20 cellular contexts compared by ENCODE assay signal in the genomic region with DNA sequence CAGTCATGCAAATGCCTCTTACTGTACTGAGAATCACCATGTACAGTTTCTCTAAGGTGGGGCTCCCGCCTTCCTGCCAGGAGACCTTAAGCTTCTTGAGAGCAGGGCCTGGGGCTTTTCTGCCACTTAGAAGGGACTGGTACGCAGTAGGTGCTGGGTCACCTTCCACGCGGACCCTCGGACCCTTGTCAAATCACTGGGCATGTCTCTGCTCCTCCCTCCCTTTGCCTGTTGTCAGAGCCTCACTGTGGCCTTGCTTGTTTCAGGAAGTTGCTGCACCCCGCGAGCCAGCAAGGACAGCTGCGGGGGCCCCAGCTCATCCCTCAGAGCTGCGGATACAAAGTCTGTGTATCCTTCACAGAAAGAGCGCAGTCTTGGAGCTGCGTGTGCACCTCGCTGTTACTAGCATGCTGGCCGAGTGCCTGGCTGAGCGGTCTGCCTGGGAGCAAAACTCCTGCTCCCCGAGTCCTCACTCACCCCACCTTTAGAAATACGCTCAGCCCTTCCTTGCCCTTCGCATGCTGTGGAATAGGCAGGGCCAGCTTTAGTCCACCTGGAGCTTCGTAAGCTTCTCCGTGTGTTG. TPM values are rescaled to one million over a fixed set of nuclear protein-coding genes. Genes with fewer than 3 reads are reported as not detected.
DNase-seq lines count a peak whose midpoint lies in the region; ATAC-seq and TF ChIP-seq lines count a peak whose summit lies in the region.
"Had no signal": no experiment of that assay in that cellular context is flagged by ENCODE, and none has a peak within 500 bp of the region (broad histone marks: within the 10 kb centered on the region; RNA-seq: fewer than 3 reads in every experiment).

No MANE protein-coding gene starts in this region.

- H3K36me3 ChIP-seq in OCI-LY3 (replicated peaks; ENCODE audit: low read depth, low read length) (no peaks in the 10 kb centered on the region), lower lobe of right lung (no peaks in the 10 kb centered on the region), spleen (no peaks in the 10 kb centered on the region)

- H3K27me3 ChIP-seq in OCI-LY3 (ENCODE audit: low read depth, low read length) (peaks cover 8% of the 10 kb centered on the region), lower lobe of right lung (ENCODE audit: low read depth) (no peaks in the 10 kb centered on the region), spleen (replicated peaks in 1 of 7) (no peaks in the 10 kb centered on the region)

- H3K27ac Mint-ChIP-seq in activated B cell treated with CpG ODN at 0.5 μM for 24 hours, result peak overlapping the region; percentile 78
- H3K27ac Mint-ChIP-seq in activated T-helper 2 cell treated with anti-CD3 and anti-CD28 coated beads, Interferon-gamma antibody, Interleukin-2, Interleukin-4, amounts not matched to agents 10 μg/mL and 5 μg/mL and 100 μg/mL, durations not matched to agents 14 hours and 24 hours and 36 hours, result no peak overlapping the region
- H3K27ac Mint-ChIP-seq: HFFc6 had no signal

- POLR2A ChIA-PET in activated B cell treated with CpG ODN at 0.5 μM for 24 hours (lab: Charles Lee), result interaction anchor here (0.7 to 2.3 kb wide), 11 partner anchors 11 to 68 kb away, joined by 3 to 13 read pairs (median 5); a partner anchor contains a TSS

- intact Hi-C loops in activated B cell treated with CpG ODN at 0.5 μM for 24 hours (cut with micrococcal nuclease), result loop anchor here (2.0 kb wide), 1 partner anchor 44 kb away; no protein-coding TSS in a partner anchor
- intact Hi-C loops in lower lobe of right lung (cut with DNase I), result no loop called here
- intact Hi-C loops in spleen (cut with DNase I; ENCODE audit: low total_unique reads), result no loop called here
- intact Hi-C loops in activated T-helper 2 cell treated with anti-CD3 and anti-CD28 coated beads, Interferon-gamma antibody, Interleukin-2, Interleukin-4, amounts not matched to agents 10 μg/mL and 5 μg/mL and 100 μg/mL, durations not matched to agents 14 hours and 24 hours and 36 hours (cut with micrococcal nuclease), result no loop called here

- TF ChIP-seq POLR2A in spleen (IDR thresholded peaks at IDR 0.05), result no peak

- no peaks in the 10 kb centered on the region for H3K79me2 ChIP-seq in OCI-LY3 (ENCODE audit: low read length)

- no peaks in the 10 kb centered on the region for H3K27me3 Mint-ChIP-seq in activated B cell treated with CpG ODN at 0.5 μM for 24 hours
- H3K27me3 Mint-ChIP-seq in activated T-helper 2 cell treated with anti-CD3 and anti-CD28 coated beads, Interferon-gamma antibody, Interleukin-2, Interleukin-4, amounts not matched to agents 10 μg/mL and 5 μg/mL and 100 μg/mL, durations not matched to agents 14 hours and 24 hours and 36 hours (ENCODE audit: low read depth), result peaks cover 6% of the 10 kb centered on the region

- H3K4me1 Mint-ChIP-seq in activated B cell treated with CpG ODN at 0.5 μM for 24 hours, result peaks cover 82% of the 10 kb centered on the region
- H3K4me1 Mint-ChIP-seq in activated T-helper 2 cell treated with anti-CD3 and anti-CD28 coated beads, Interferon-gamma antibody, Interleukin-2, Interleukin-4, amounts not matched to agents 10 μg/mL and 5 μg/mL and 100 μg/mL, durations not matched to agents 14 hours and 24 hours and 36 hours (ENCODE audit: low read depth), result peaks cover 10% of the 10 kb centered on the region

- CTCF ChIA-PET in activated B cell treated with CpG ODN at 0.5 μM for 24 hours (lab: Charles Lee), result interaction anchor here (0.9 to 1.7 kb wide), 5 partner anchors 9 to 142 kb away, joined by 3 to 6 read pairs (median 3); no protein-coding TSS in a partner anchor

- H4K20me1 ChIP-seq in OCI-LY3 (ENCODE audit: insufficient read depth, low read length), result no peaks in the 10 kb centered on the region

- H3K36me3 Mint-ChIP-seq in activated B cell treated with CpG ODN at 0.5 μM for 24 hours (ENCODE audit: low read depth), result no peaks in the 10 kb centered on the region
- no peaks in the 10 kb centered on the region for H3K36me3 Mint-ChIP-seq in activated T-helper 2 cell treated with anti-CD3 and anti-CD28 coated beads, Interferon-gamma antibody, Interleukin-2, Interleukin-4, amounts not matched to agents 10 μg/mL and 5 μg/mL and 100 μg/mL, durations not matched to agents 14 hours and 24 hours and 36 hours (ENCODE audit: low read depth)

- H3K9ac ChIP-seq in OCI-LY3 (ENCODE audit: low read length), result peak overlapping the region; percentile 20; the same call in 1 of the 2 replicates

- ATAC-seq in activated B cell treated with CpG ODN at 0.5 μM for 24 hours (ENCODE audit: low read depth), result no peak
- ATAC-seq in lower lobe of right lung, result no peak

- H3K4me1 ChIP-seq in OCI-LY3 (ENCODE audit: low read length) (peaks cover 67% of the 10 kb centered on the region), lower lobe of right lung (no peaks in the 10 kb centered on the region), spleen (peaks cover 0 to 41% (median 24%) of the 10 kb centered on the region in 6 donors)

- H3K9me3 Mint-ChIP-seq in activated B cell treated with CpG ODN at 0.5 μM for 24 hours, result no peaks in the 10 kb centered on the region
- H3K9me3 Mint-ChIP-seq in activated T-helper 2 cell treated with anti-CD3 and anti-CD28 coated beads, Interferon-gamma antibody, Interleukin-2, Interleukin-4, amounts not matched to agents 10 μg/mL and 5 μg/mL and 100 μg/mL, durations not matched to agents 14 hours and 24 hours and 36 hours, result no peaks in the 10 kb centered on the region

- no peak overlapping the region for H3K4me3 Mint-ChIP-seq in activated B cell treated with CpG ODN at 0.5 μM for 24 hours
- H3K4me3 Mint-ChIP-seq in activated T-helper 2 cell treated with anti-CD3 and anti-CD28 coated beads, Interferon-gamma antibody, Interleukin-2, Interleukin-4, amounts not matched to agents 10 μg/mL and 5 μg/mL and 100 μg/mL, durations not matched to agents 14 hours and 24 hours and 36 hours (ENCODE audit: low read depth), result no peak overlapping the region
- H3K4me3 Mint-ChIP-seq: CD14-positive monocyte, HFFc6 had no signal

- peak overlapping the region; percentile 42 for H3K4me2 ChIP-seq in OCI-LY3 (ENCODE audit: low read length)
- H3K4me2 ChIP-seq: PC-9 had no signal

- TF ChIP-seq CTCF in OCI-LY3 (IDR thresholded peaks at IDR 0.05; ENCODE audit: low read depth, low read length) (no peak), activated B cell treated with CpG ODN at 0.5 μM for 24 hours (IDR thresholded peaks at IDR 0.05) (no peak), lower lobe of right lung (IDR thresholded peaks at IDR 0.05) (no peak), spleen (IDR thresholded peaks at IDR 0.05 in 8 of 11, conservative IDR thresholded peaks at IDR 0.05 in 3 of 11) (no peak)

- DNase-seq in activated B cell treated with CpG ODN at 0.5 μM for 24 hours (no peak), lower lobe of right lung (peak; percentile 49), spleen (peak; percentile 78), iPS-NIHi11 (ENCODE audit: low spot score) (no peak), AML-193 (lab: John Stamatoyannopoulos, UW) (no peak)
- DNase-seq in activated T-helper 2 cell treated with anti-CD3 and anti-CD28 coated beads, Interferon-gamma antibody, Interleukin-2, Interleukin-4, amounts not matched to agents 10 μg/mL and 5 μg/mL and 100 μg/mL, durations not matched to agents 14 hours and 24 hours and 36 hours (ENCODE audit: low spot score), result no peak
- DNase-seq: ACHN, DMS79, HFFc6, KG1, NCI-H1105 treated with DMSO at 0.1 percent for 48 hours, NCI-H1694, NCI-H2081 treated with DMSO at 0.1 percent for 48 hours, NCI-H510A, NCI-H774, PC-9 had no signal

- H3K4me3 ChIP-seq in OCI-LY3 (ENCODE audit: low read length) (peak overlapping the region; percentile 34; the same call in 1 of the 2 replicates), lower lobe of right lung (no peak overlapping the region), spleen (no peak overlapping the region)
- H3K4me3 ChIP-seq: PC-9 had no signal

- no peak overlapping the region for H2AFZ ChIP-seq in OCI-LY3 (ENCODE audit: low read depth, low read length)
- H2AFZ ChIP-seq: PC-9 had no signal

- WGBS in spleen, 5 donors, result 76 to 80% (median 78%) methylated on average over 19 of the region's 19 CpGs

- H3K9me3 ChIP-seq in OCI-LY3 (ENCODE audit: insufficient read depth, low read length) (no peaks in the 10 kb centered on the region), lower lobe of right lung (peaks cover 10% of the 10 kb centered on the region), spleen (peaks cover 0 to 21% (median 17%) of the 10 kb centered on the region in 8 donors)

- H3K27ac ChIP-seq in OCI-LY3 (ENCODE audit: low read length) (peak overlapping the region; percentile 59), lower lobe of right lung (no peak overlapping the region), spleen (peak overlapping the region in 1 of 8 donors; percentile 0)
- H3K27ac ChIP-seq: PC-9, RWPE1 had no signal

RNA-seq across cellular contexts. Expression of a gene that starts 30.7 kb away (rescaled TPM):
- total RNA-seq in activated B cell treated with CpG ODN at 0.5 μM for 24 hours, result 417 and 426 TPM in 2 replicates
- total RNA-seq in lower lobe of right lung, result 6.0 TPM
- 10 to 100 TPM; 39.2 to 91.3 (median 52.0) TPM for total RNA-seq in spleen
- polyA plus RNA-seq in spleen, result 10 to 100 TPM in 2 of 3 donors, 1 to 10 TPM in 1; 8.7 to 11.9 (median 11.2) TPM
- 1,053 and 1,062 TPM in 2 replicates for total RNA-seq in activated T-helper 2 cell treated with anti-CD3 and anti-CD28 coated beads, Interferon-gamma antibody, Interleukin-2, Interleukin-4, amounts not matched to agents 10 μg/mL and 5 μg/mL and 100 μg/mL, durations not matched to agents 14 hours and 24 hours and 36 hours
- total RNA-seq: H4, HFFc6, PC-9 had no signal

Comparison
In these comparisons a context has a peak if more than half of its experiments do, and no peak if none do; other contexts are left out.
1. DNase-seq: peak in lower lobe of right lung (single experiment) and spleen (single experiment); none in activated B cell treated with CpG ODN at 0.5 μM for 24 hours (single experiment), iPS-NIHi11 (single experiment), AML-193 (0 of 2) and activated T-helper 2 cell treated with anti-CD3 and anti-CD28 coated beads, Interferon-gamma antibody, Interleukin-2, Interleukin-4, amounts not matched to agents 10 μg/mL and 5 μg/mL and 100 μg/mL, durations not matched to agents 14 hours and 24 hours and 36 hours (single experiment).